In the genomic region with DNA sequence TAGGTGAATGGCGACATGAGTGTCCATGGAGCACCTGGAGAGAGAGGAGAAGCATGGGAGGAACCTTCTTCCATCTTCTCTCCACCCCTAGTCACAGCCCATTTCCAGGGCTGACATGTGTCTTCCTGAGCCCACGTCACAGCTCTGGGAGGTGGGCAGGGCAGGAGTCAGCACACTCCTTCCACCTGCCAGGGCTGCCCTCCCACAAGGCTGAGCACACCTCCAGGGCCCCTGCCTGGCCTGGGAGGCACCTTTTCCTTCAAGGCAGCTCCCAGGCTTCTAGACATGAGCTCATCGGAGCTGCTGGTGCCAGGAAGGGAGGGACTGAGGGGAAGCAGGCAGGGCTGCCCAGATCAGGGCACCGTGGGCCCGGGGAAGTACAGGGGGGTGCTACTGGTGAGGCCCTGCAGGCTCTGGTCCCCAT, we compare ENCODE assay signal across 1 cellular context.
TF ChIP-seq lines count a peak whose summit lies in the region.

No MANE protein-coding gene starts in this region.

TF ChIP-seq in H1, 55 proteins besides CTCF, POLR2A, EP300 and RAD21:
- TF ChIP-seq RNF2 (IDR thresholded peaks at IDR 0.05; ENCODE audit: borderline replicate concordance, low read depth, low read length, missing control alignments, poor library complexity, severe bottlenecking) (no peak), TAF7 (optimal IDR thresholded peaks at IDR 0.05; ENCODE audit: borderline replicate concordance, low read depth, low read length) (no peak), MAFK (IDR thresholded peaks at IDR 0.05; ENCODE audit: low read depth, low read length) (no peak), TBP (IDR thresholded peaks at IDR 0.05; ENCODE audit: low read depth, low read length) (no peak), CHD1 (IDR thresholded peaks at IDR 0.05; ENCODE audit: low read depth, low read length) (no peak), PHF8 (conservative IDR thresholded peaks at IDR 0.05; ENCODE audit: low read depth, low read length) (no peak), CEBPB (IDR thresholded peaks at IDR 0.05; ENCODE audit: low read depth, low read length) (no peak), RBBP5 (IDR thresholded peaks at IDR 0.05; ENCODE audit: borderline replicate concordance, low read depth, low read length) (no peak), SIN3A (conservative IDR thresholded peaks at IDR 0.05 in 1 of 2, IDR thresholded peaks at IDR 0.05 in 1 of 2; ENCODE audit: low read depth in 1 of 2, low read length in 2 of 2) (no peak), KDM1A (IDR thresholded peaks at IDR 0.05; ENCODE audit: borderline replicate concordance, low read length) (no peak), HDAC6 (IDR thresholded peaks at IDR 0.05; ENCODE audit: low read depth, low read length) (no peak), FOSL1 (IDR thresholded peaks at IDR 0.05; ENCODE audit: insufficient read depth, low read depth, low read length) (no peak), RFX5 (IDR thresholded peaks at IDR 0.05; ENCODE audit: borderline replicate concordance, low read depth, low read length) (no peak), CHD2 (IDR thresholded peaks at IDR 0.05; ENCODE audit: low read length) (no peak), EGR1 (IDR thresholded peaks at IDR 0.05; ENCODE audit: borderline replicate concordance, low read depth, low read length) (no peak), HDAC2 (IDR thresholded peaks at IDR 0.05; ENCODE audit: borderline replicate concordance in 1 of 2, low read depth in 2 of 2, low read length in 2 of 2) (no peak), JUN (IDR thresholded peaks at IDR 0.05; ENCODE audit: low read depth, low read length) (no peak)
